Comparison of ENCODE assay signal across 19 cellular contexts in genomic region chr2:105417789-105418475, GRCh38. TPM values are rescaled to one million over a fixed set of nuclear protein-coding genes. Genes with fewer than 3 reads are reported as not detected.
DNase-seq lines count a peak whose midpoint lies in the region; ATAC-seq, FAIRE-seq and TF ChIP-seq lines count a peak whose summit lies in the region.
"Had no signal": no experiment of that assay in that cellular context is flagged by ENCODE, and none has a peak within 500 bp of the region (broad histone marks: within the 10 kb centered on the region; RNA-seq: fewer than 3 reads in every experiment).

No MANE protein-coding gene starts in this region.

- TF ChIP-seq CTCF in A549 (IDR thresholded peaks at IDR 0.05) (no peak), RWPE2 (IDR thresholded peaks at IDR 0.05; ENCODE audit: poor library complexity, severe bottlenecking) (no peak), fibroblast of mammary gland (conservative IDR thresholded peaks at IDR 0.05; ENCODE audit: control insufficient read depth, insufficient read depth, low read depth, low read length) (no peak)

- H3K4me2 ChIP-seq in A549 = no peak overlapping the region
- H3K4me2 ChIP-seq: hepatocyte had no signal

- H3K27ac ChIP-seq in A549 (0 out of 6 replicates have a peak overlapping the region, but pooled peaks of 1 of the 2 experiments have one; percentile 13), RWPE2 (ENCODE audit: poor library complexity, severe bottlenecking) (no peak overlapping the region)
- no peak overlapping the region for H3K27ac ChIP-seq in effector memory CD4-positive, alpha-beta T cell (ENCODE audit: insufficient read depth, low read length, poor library complexity, severe bottlenecking)
- H3K27ac ChIP-seq: body of pancreas, hepatocyte, SK-N-MC had no signal

- H3K4me1 ChIP-seq in A549 (peaks cover 7% of the 10 kb centered on the region; the same call in 2 of the 3 replicates), RWPE2 (ENCODE audit: insufficient read depth, poor library complexity, severe bottlenecking) (no peaks in the 10 kb centered on the region)
- no peaks in the 10 kb centered on the region for H3K4me1 ChIP-seq in effector memory CD4-positive, alpha-beta T cell (ENCODE audit: control insufficient read depth, insufficient read depth, low read length, poor library complexity, severe bottlenecking)
- H3K4me1 ChIP-seq: body of pancreas had no signal

- TF ChIP-seq POLR2A in A549 (IDR thresholded peaks at IDR 0.05; ENCODE audit: low read length) = no peak

- WGBS in A549 (ENCODE audit: missing lambda C conversion rate) = 76% methylated on average over 1 of the region's 1 CpG

- H3K4me3 ChIP-seq in A549 = no peak overlapping the region
- no peak overlapping the region for H3K4me3 ChIP-seq in RWPE2 (ENCODE audit: severe bottlenecking)
- no peak overlapping the region for H3K4me3 ChIP-seq in fibroblast of mammary gland (ENCODE audit: control insufficient read depth, low read depth, low read length)
- H3K4me3 ChIP-seq in effector memory CD4-positive, alpha-beta T cell (ENCODE audit: insufficient read depth, low read depth, low read length, poor library complexity, severe bottlenecking) = no peak overlapping the region
- H3K4me3 ChIP-seq: body of pancreas, hepatocyte, SK-N-MC had no signal

- no peak for TF ChIP-seq EP300 in A549 (IDR thresholded peaks at IDR 0.05)

- CTCF ChIA-PET in A549 (lab: Yijun Ruan, JAX) = interaction anchor here (0.6 kb wide), 1 partner anchor 16 kb away, joined by 3 read pairs; no protein-coding TSS in a partner anchor

- H3K36me3 ChIP-seq in RWPE2 (ENCODE audit: low read depth) = no peaks in the 10 kb centered on the region
- no peaks in the 10 kb centered on the region for H3K36me3 ChIP-seq in effector memory CD4-positive, alpha-beta T cell (ENCODE audit: control insufficient read depth, insufficient read depth, low read length)

- FAIRE-seq in A549 (lab: Jason Lieb, UNC) = no peak
- FAIRE-seq: G401.6, HepG2 had no signal

- H3K9me3 ChIP-seq in A549 = peaks cover 15% of the 10 kb centered on the region
- H3K9me3 ChIP-seq in RWPE2 (ENCODE audit: severe bottlenecking) = no peaks in the 10 kb centered on the region
- peaks cover 9% of the 10 kb centered on the region for H3K9me3 ChIP-seq in effector memory CD4-positive, alpha-beta T cell (ENCODE audit: control insufficient read depth, low read length)
- H3K9me3 ChIP-seq: body of pancreas had no signal

- ATAC-seq in A549 = no peak; a peak in 1 of 6 replicates
- ATAC-seq in GM19463 (IDR thresholded peaks at IDR 0.05; ENCODE audit: unreplicated experiment) = peak; percentile 64
- peak; percentile 50; the same call in 1 of the 3 replicates for ATAC-seq in RWPE2 (ENCODE audit: low read depth)
- no peak for ATAC-seq in HG03039 (IDR thresholded peaks at IDR 0.05; ENCODE audit: unreplicated experiment)
- ATAC-seq: body of pancreas, HepG2 had no signal

- TF ChIP-seq RAD21 in A549 (conservative IDR thresholded peaks at IDR 0.05 in 1 of 2, IDR thresholded peaks at IDR 0.05 in 1 of 2) = no peak

- DNase-seq in A549 (ENCODE audit: low read depth in 1 of 2, low spot score in 1 of 2) (no peak), RWPE2 (ENCODE audit: low spot score) (no peak), fibroblast of mammary gland (ENCODE audit: low read depth) (peak; percentile 78), COLO668 (lab: John Stamatoyannopoulos, UW; ENCODE audit: unreplicated experiment) (no peak), MV-4-11 (lab: John Stamatoyannopoulos, UW) (no peak)
- no peak for DNase-seq in effector memory CD4-positive, alpha-beta T cell
- DNase-seq: activated T-cell treated with anti-CD3 and anti-CD28 coated beads for 4 hours; body of pancreas; endodermal cell; NCI-H146; retina; stimulated activated CD4-positive, alpha-beta T cell treated with anti-CD3 and anti-CD28 coated beads, Interleukin-4, amount 100 ng/mL, for 4 hours; stimulated activated naive CD4-positive, alpha-beta T cell treated with Interleukin-2 at 50 U/mL for 16 hours had no signal

- H3K27me3 ChIP-seq in RWPE2 (ENCODE audit: insufficient read depth, poor library complexity, severe bottlenecking) = no peaks in the 10 kb centered on the region
- peaks cover 12% of the 10 kb centered on the region for H3K27me3 ChIP-seq in effector memory CD4-positive, alpha-beta T cell (replicated peaks; ENCODE audit: control insufficient read depth, insufficient read depth, low read length, poor library complexity, severe bottlenecking)
- H3K27me3 ChIP-seq: body of pancreas, hepatocyte had no signal

- POLR2A ChIA-PET in A549 (lab: Yijun Ruan, JAX) = interaction anchor here (0.7 to 1.2 kb wide), 3 partner anchors 22 to 71 kb away, joined by 3 to 6 read pairs (median 3); no protein-coding TSS in a partner anchor

TF ChIP-seq in A549, 52 proteins besides CTCF, POLR2A, EP300 and RAD21:
- TF ChIP-seq KDM1A (IDR thresholded peaks at IDR 0.05; ENCODE audit: low read depth) (no peak), FOSL2 (IDR thresholded peaks at IDR 0.05) (0 out of 2 replicates have a peak, but pooled peaks have one; percentile 16), FOSL2 (CRISPR knock-in tag; IDR thresholded peaks at IDR 0.05) (peak; percentile 48)
TF ChIP-seq in A549: peak in this region for 1.

RNA-seq across cellular contexts. Expression of gene FHL2, which starts 19.1 kb away (rescaled TPM):
- polyA plus RNA-seq in A549 (2011; rRNA removed) = 85.9 and 97.6 TPM in 2 replicates
- 59.4 and 66.7 TPM in 2 replicates for polyA plus RNA-seq in A549 (2012; cell fraction: cytosol; rRNA removed)
- 44.8 and 46.9 TPM in 2 replicates for polyA plus RNA-seq in A549 (2012; cell fraction: nucleus; rRNA removed)
- polyA plus RNA-seq in A549 (2017; fragmentation: RNase III; extraction: RNeasy Plus Mini Kit Qiagen cat#74134 plus additional on column Dnase treatment) = 57.9 to 70.3 TPM (median 68.1 TPM) in 3 replicates
- 81.4 and 86.9 TPM in 2 replicates for polyA minus RNA-seq in A549 (2011; rRNA and poly(A)+ RNA removed)

Comparison
In these comparisons a context has a peak if more than half of its experiments do, and no peak if none do; other contexts are left out.
1. ATAC-seq: peak in GM19463 (single experiment) and RWPE2 (single experiment); none in A549 (0 of 2) and HG03039 (single experiment).